8 cellular contexts compared by ENCODE assay signal in genomic region chr9:136762915-136763648, GRCh38.
DNase-seq lines count a peak whose midpoint lies in the region; ATAC-seq and FAIRE-seq lines count a peak whose summit lies in the region.

No MANE protein-coding gene starts in this region.

- no peak for FAIRE-seq in urothelium cell line (lab: Jason Lieb, UNC)

- no peaks in the 10 kb centered on the region for H3K9me3 ChIP-seq in iPS DF 6.9 (ENCODE audit: control insufficient read depth, insufficient read depth, low read length)

- H3K9me3 Mint-ChIP-seq in stimulated activated naive CD8-positive, alpha-beta T cell treated with anti-CD3 and anti-CD28 coated beads, Interleukin-15, amount 100 ng/mL, for 72 hours = no peaks in the 10 kb centered on the region

- no peaks in the 10 kb centered on the region for H3K36me3 ChIP-seq in iPS DF 6.9 (ENCODE audit: control insufficient read depth, insufficient read depth, low read length)

- H3K27me3 ChIP-seq in iPS DF 6.9 (ENCODE audit: control insufficient read depth, insufficient read depth, low read length) = no peaks in the 10 kb centered on the region

- DNase-seq in stimulated activated naive CD8-positive, alpha-beta T cell treated with anti-CD3 and anti-CD28 coated beads, Interleukin-15, Interleukin-2, amounts not matched to agents 100 U/mL and 50 U/mL, for 24 hours = peak; percentile 75
- no peak for DNase-seq in stimulated activated naive CD8-positive, alpha-beta T cell treated with anti-CD3 and anti-CD28 coated beads, Interleukin-15, amount 100 ng/mL, for 72 hours
- DNase-seq in activated CD4-positive, alpha-beta T cell treated with anti-CD3 and anti-CD28 coated beads, Interleukin-2, amount 50 U/mL, for 4 hours = peak; percentile 17 to 22
- DNase-seq in iPS DF 6.9 (ENCODE audit: low read depth, low spot score) (peak; percentile 77), urothelium cell line (ENCODE audit: low spot score) (peak; percentile 54), NCI-H2107 treated with DMSO at 0.1 percent for 48 hours (lab: John Stamatoyannopoulos, UW; ENCODE audit: unreplicated experiment) (no peak)

- H3K4me1 ChIP-seq in iPS DF 6.9 (ENCODE audit: control insufficient read depth, insufficient read depth, low read length) = peaks cover 4% of the 10 kb centered on the region; the same call in 1 of the 2 replicates

- peaks cover 46% of the 10 kb centered on the region for H3K27me3 Mint-ChIP-seq in stimulated activated naive CD8-positive, alpha-beta T cell treated with anti-CD3 and anti-CD28 coated beads, Interleukin-15, amount 100 ng/mL, for 72 hours

- no peak for ATAC-seq in stimulated activated naive CD8-positive, alpha-beta T cell treated with anti-CD3 and anti-CD28 coated beads, Interleukin-15, Interleukin-2, amounts not matched to agents 100 U/mL and 50 U/mL, for 24 hours
- ATAC-seq in stimulated activated naive CD8-positive, alpha-beta T cell treated with anti-CD3 and anti-CD28 coated beads, Interleukin-15, amount 100 ng/mL, for 72 hours = no peak
- ATAC-seq in HG03520 (IDR thresholded peaks at IDR 0.05; ENCODE audit: unreplicated experiment) = no peak
- ATAC-seq in GM18519 (IDR thresholded peaks at IDR 0.05; ENCODE audit: low FRiP score, unreplicated experiment) = no peak

- peak overlapping the region; percentile 10; the same call in 1 of the 2 replicates for H3K4me3 ChIP-seq in iPS DF 6.9 (ENCODE audit: low read length)

- H3K4me3 Mint-ChIP-seq in stimulated activated naive CD8-positive, alpha-beta T cell treated with anti-CD3 and anti-CD28 coated beads, Interleukin-15, amount 100 ng/mL, for 72 hours = no peak overlapping the region

- H3K27ac Mint-ChIP-seq in stimulated activated naive CD8-positive, alpha-beta T cell treated with anti-CD3 and anti-CD28 coated beads, Interleukin-15, amount 100 ng/mL, for 72 hours = no peak overlapping the region

- H3K27ac ChIP-seq in iPS DF 6.9 (ENCODE audit: low read length) = no peak overlapping the region

- peaks cover 28% of the 10 kb centered on the region for H3K4me1 Mint-ChIP-seq in stimulated activated naive CD8-positive, alpha-beta T cell treated with anti-CD3 and anti-CD28 coated beads, Interleukin-15, amount 100 ng/mL, for 72 hours

- no CpG with 5 or more reads among the region's 37 CpGs for WGBS in iPS DF 6.9 (ENCODE audit: insufficient coverage, insufficient read length)

Comparison
In these comparisons a context has a peak if more than half of its experiments do, and no peak if none do; other contexts are left out.
1. DNase-seq: peak in stimulated activated naive CD8-positive, alpha-beta T cell treated with anti-CD3 and anti-CD28 coated beads, Interleukin-15, Interleukin-2, amounts not matched to agents 100 U/mL and 50 U/mL, for 24 hours (single experiment), activated CD4-positive, alpha-beta T cell treated with anti-CD3 and anti-CD28 coated beads, Interleukin-2, amount 50 U/mL, for 4 hours (2 of 2), iPS DF 6.9 (single experiment) and urothelium cell line (single experiment); none in stimulated activated naive CD8-positive, alpha-beta T cell treated with anti-CD3 and anti-CD28 coated beads, Interleukin-15, amount 100 ng/mL, for 72 hours (0 of 2) and NCI-H2107 treated with DMSO at 0.1 percent for 48 hours (single experiment).